ENCODE assay signal across 8 cellular contexts in the genomic region with DNA sequence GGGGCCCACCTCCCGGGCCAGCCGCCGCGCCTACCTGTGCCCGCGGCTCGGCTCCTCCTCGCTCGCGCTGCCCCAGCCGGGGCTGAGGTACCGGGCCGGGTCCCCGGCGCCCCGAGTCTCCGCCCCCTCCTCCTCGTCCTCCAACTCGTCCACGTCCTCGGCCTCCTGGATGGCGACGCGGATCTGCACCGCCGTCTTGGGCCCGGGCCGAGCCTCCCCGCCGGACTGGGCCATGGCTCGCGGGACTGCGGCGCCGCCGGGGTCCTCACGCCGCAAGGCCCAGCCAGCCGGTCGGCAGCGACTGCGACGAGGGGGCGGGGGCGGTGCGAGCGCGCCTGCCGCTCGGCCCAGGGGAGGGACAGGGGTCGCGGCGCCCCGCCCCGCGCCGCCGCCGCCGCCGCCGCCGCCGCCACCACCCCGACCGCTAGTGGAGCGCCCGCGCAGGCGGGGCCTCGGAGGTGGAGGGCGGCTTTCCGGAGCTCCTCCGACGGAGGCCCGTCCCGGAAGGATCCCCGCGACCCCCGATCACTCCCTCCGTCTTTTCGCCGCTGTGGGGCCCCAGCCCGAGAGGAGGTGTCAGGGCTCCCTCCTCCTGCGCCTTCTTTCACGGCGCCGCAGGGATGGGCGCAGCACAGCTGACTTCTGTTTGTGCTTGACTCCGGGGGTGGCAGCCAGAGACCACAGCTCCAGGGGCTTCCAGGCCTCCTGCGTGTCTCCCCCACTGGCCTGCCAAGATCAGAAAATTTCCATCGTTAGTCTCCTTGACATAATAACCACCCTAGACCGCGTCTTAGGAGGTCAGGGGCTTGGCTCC. TPM values are rescaled to one million over a fixed set of nuclear protein-coding genes. Genes with fewer than 3 reads are reported as not detected.
DNase-seq lines count a peak whose midpoint lies in the region; ATAC-seq, FAIRE-seq and TF ChIP-seq lines count a peak whose summit lies in the region.

A gene (minus strand): TSS at position 303 of the 814 bp plus-strand sequence. CDS start 69 bp downstream, at position 234.

- peaks cover 2 to 5% of the 10 kb centered on the region in 2 experiments for H3K36me3 ChIP-seq in endothelial cell of umbilical vein (ENCODE audit: control insufficient read depth in 2 of 2, extremely low read depth in 1 of 2, insufficient read depth in 2 of 2, low read length in 2 of 2)
- peaks cover 0 to 10% (median 7%) of the 10 kb centered on the region in 5 donors for H3K36me3 ChIP-seq in subcutaneous abdominal adipose tissue (ENCODE audit: control insufficient read depth in 5 of 5, insufficient read depth in 5 of 5, low read length in 5 of 5)

- DNase-seq in C1 segment of cervical spinal cord (lab: John Stamatoyannopoulos, UW) (peak in 10 of 14 donors; percentile 37 to 84 (median 66)), HFFc6 (no peak), endothelial cell of umbilical vein (ENCODE audit: low read depth, low spot score) (peak; percentile 60), mesenteric fat pad (ENCODE audit: low spot score) (no peak)
- DNase-seq in activated CD4-positive, alpha-beta T cell treated with anti-CD3 and anti-CD28 coated beads, Interleukin-2, amount 10 ng/mL, durations not matched to agents 7 days and 5 days, result no peak

- H3K4me1 Mint-ChIP-seq in HFFc6 (ENCODE audit: low read depth), result peaks cover 80% of the 10 kb centered on the region
- peaks cover 4% of the 10 kb centered on the region for H3K4me1 Mint-ChIP-seq in activated CD4-positive, alpha-beta T cell treated with anti-CD3 and anti-CD28 coated beads, Interleukin-2, amount 10 ng/mL, durations not matched to agents 7 days and 5 days

- peak within 1 kb of the TSS; percentile 61 to 76 (median 66) for H3K4me3 ChIP-seq in endothelial cell of umbilical vein (replicated peaks in 1 of 3; ENCODE audit: insufficient read depth in 1 of 3, low read depth in 1 of 3, low read length in 3 of 3)
- H3K4me3 ChIP-seq in subcutaneous abdominal adipose tissue (ENCODE audit: low read depth in 1 of 5, low read length in 5 of 5), result peak within 1 kb of the TSS; percentile 84 to 99 (median 89)

- peak; percentile 55 for TF ChIP-seq POLR2A in endothelial cell of umbilical vein (IDR thresholded peaks at IDR 0.05; ENCODE audit: low read depth, low read length)

- TF ChIP-seq CTCF in HFFc6 (IDR thresholded peaks at IDR 0.05), result no peak
- TF ChIP-seq CTCF in endothelial cell of umbilical vein (IDR thresholded peaks at IDR 0.05; ENCODE audit: extremely low read depth in 1 of 2, insufficient read depth in 1 of 2, low read depth in 1 of 2, low read length in 2 of 2), result no peak

- H3K9me1 ChIP-seq in endothelial cell of umbilical vein (replicated peaks; ENCODE audit: control insufficient read depth, extremely low read depth, insufficient read depth, low read length), result no peaks in the 10 kb centered on the region

- H4K20me1 ChIP-seq in endothelial cell of umbilical vein (replicated peaks; ENCODE audit: control insufficient read depth, extremely low read depth, insufficient read depth, low read length), result no peaks in the 10 kb centered on the region

- POLR2A ChIA-PET in activated CD4-positive, alpha-beta T cell treated with anti-CD3 and anti-CD28 coated beads, Interleukin-2, amount 10 ng/mL, durations not matched to agents 7 days and 5 days (lab: Charles Lee), result no interaction called here
- POLR2A ChIA-PET in endothelial cell of umbilical vein (lab: Charles Lee), result interaction anchor here (0.9 kb wide), 1 partner anchor 39 kb away, joined by 3 read pairs; a partner anchor contains a TSS

- H3K27ac Mint-ChIP-seq in HFFc6, result peak within 1 kb of the TSS; percentile 98
- H3K27ac Mint-ChIP-seq in activated CD4-positive, alpha-beta T cell treated with anti-CD3 and anti-CD28 coated beads, Interleukin-2, amount 10 ng/mL, durations not matched to agents 7 days and 5 days, result no peak within 1 kb of the TSS

- TSS peak; percentile 66 for BruUV-seq in endothelial cell of umbilical vein (replicated peaks; lab: Mats Ljungman, UMichigan)

- peak within 1 kb of the TSS; percentile 92 for H3K4me2 ChIP-seq in endothelial cell of umbilical vein (ENCODE audit: insufficient read depth, low read length)

- no peaks in the 10 kb centered on the region for H3K9me3 Mint-ChIP-seq in HFFc6
- H3K9me3 Mint-ChIP-seq in activated CD4-positive, alpha-beta T cell treated with anti-CD3 and anti-CD28 coated beads, Interleukin-2, amount 10 ng/mL, durations not matched to agents 7 days and 5 days, result no peaks in the 10 kb centered on the region

- H3K9ac ChIP-seq in endothelial cell of umbilical vein (replicated peaks; ENCODE audit: extremely low read depth, insufficient read depth, low read length) (peak within 1 kb of the TSS; percentile 91), subcutaneous abdominal adipose tissue (ENCODE audit: low read length in 5 of 5) (peak within 1 kb of the TSS; percentile 40 to 94 (median 84))

- peak within 1 kb of the TSS; percentile 88 for H2AFZ ChIP-seq in endothelial cell of umbilical vein (ENCODE audit: low read depth, low read length)

- H3K27ac ChIP-seq in endothelial cell of umbilical vein (ENCODE audit: insufficient read depth, low read depth, low read length) (peak within 1 kb of the TSS; percentile 60), subcutaneous abdominal adipose tissue (ENCODE audit: low read depth, low read length) (peak within 1 kb of the TSS; percentile 94)

- H3K4me3 Mint-ChIP-seq in HFFc6, result peak within 1 kb of the TSS; percentile 95
- peak within 1 kb of the TSS; percentile 64 for H3K4me3 Mint-ChIP-seq in activated CD4-positive, alpha-beta T cell treated with anti-CD3 and anti-CD28 coated beads, Interleukin-2, amount 10 ng/mL, durations not matched to agents 7 days and 5 days

- H3K9me3 ChIP-seq in endothelial cell of umbilical vein (replicated peaks; ENCODE audit: control insufficient read depth, insufficient read depth, low read length), result no peaks in the 10 kb centered on the region
- H3K9me3 ChIP-seq in subcutaneous abdominal adipose tissue (ENCODE audit: control insufficient read depth in 5 of 5, low read length in 5 of 5), result no peaks in the 10 kb centered on the region

- H3K4me1 ChIP-seq in endothelial cell of umbilical vein (ENCODE audit: control insufficient read depth, extremely low read depth, insufficient read depth, low read length) (peaks cover 26% of the 10 kb centered on the region), subcutaneous abdominal adipose tissue (ENCODE audit: control insufficient read depth in 5 of 5, insufficient read depth in 5 of 5, low read length in 5 of 5) (peaks cover 11 to 71% (median 55%) of the 10 kb centered on the region in 5 donors)

- peaks cover 24% of the 10 kb centered on the region for H3K36me3 Mint-ChIP-seq in HFFc6 (ENCODE audit: low read depth)
- H3K36me3 Mint-ChIP-seq in activated CD4-positive, alpha-beta T cell treated with anti-CD3 and anti-CD28 coated beads, Interleukin-2, amount 10 ng/mL, durations not matched to agents 7 days and 5 days (ENCODE audit: low read depth), result no peaks in the 10 kb centered on the region

- CTCF ChIA-PET in activated CD4-positive, alpha-beta T cell treated with anti-CD3 and anti-CD28 coated beads, Interleukin-2, amount 10 ng/mL, durations not matched to agents 7 days and 5 days (lab: Charles Lee), result interaction anchor here (1.0 kb wide), 1 partner anchor 22 kb away, joined by 3 read pairs; no protein-coding TSS in a partner anchor
- CTCF ChIA-PET in endothelial cell of umbilical vein (lab: Charles Lee), result interaction anchor here (0.7 to 3.7 kb wide), 9 partner anchors 10 to 54 kb away, joined by 3 to 31 read pairs (median 4); no protein-coding TSS in a partner anchor

- no peak for ATAC-seq in GM21723 (IDR thresholded peaks at IDR 0.05; ENCODE audit: unreplicated experiment)
- ATAC-seq in GM19328 (IDR thresholded peaks at IDR 0.05; ENCODE audit: unreplicated experiment), result no peak

- peaks cover 4% of the 10 kb centered on the region for H3K79me2 ChIP-seq in endothelial cell of umbilical vein (ENCODE audit: control insufficient read depth, insufficient read depth, low read length)

- no peak for FAIRE-seq in endothelial cell of umbilical vein (lab: Jason Lieb, UNC)

- H3K27me3 Mint-ChIP-seq in HFFc6 (ENCODE audit: insufficient read depth), result no peaks in the 10 kb centered on the region; the same call in 1 of the 2 replicates
- peaks cover 67% of the 10 kb centered on the region for H3K27me3 Mint-ChIP-seq in activated CD4-positive, alpha-beta T cell treated with anti-CD3 and anti-CD28 coated beads, Interleukin-2, amount 10 ng/mL, durations not matched to agents 7 days and 5 days

- dilution Hi-C loops in endothelial cell of umbilical vein (cut with MboI; ENCODE audit: extremely low pct_ligation_motif_present, low sequenced_read_pairs), result no loop called here

- intact Hi-C loops in endothelial cell of umbilical vein (cut with micrococcal nuclease), result loop anchor here (2.0 kb wide), 2 partner anchors 29 to 39 kb away; a partner anchor contains a TSS

- H3K27me3 ChIP-seq in endothelial cell of umbilical vein (ENCODE audit: control insufficient read depth in 2 of 2, insufficient read depth in 2 of 2, low read length in 2 of 2) (no peaks in the 10 kb centered on the region), subcutaneous abdominal adipose tissue (ENCODE audit: control insufficient read depth in 5 of 5, insufficient read depth in 4 of 5, low read length in 5 of 5) (peaks cover 0 to 2% (median 0%) of the 10 kb centered on the region in 5 donors)

TF ChIP-seq in endothelial cell of umbilical vein, 7 proteins besides CTCF, POLR2A, EP300 and RAD21 (continues in another document):
- TF ChIP-seq JUN (IDR thresholded peaks at IDR 0.05; ENCODE audit: borderline replicate concordance, insufficient read depth, insufficient read length, low read depth), result no peak
- TF ChIP-seq, protein P1, sequence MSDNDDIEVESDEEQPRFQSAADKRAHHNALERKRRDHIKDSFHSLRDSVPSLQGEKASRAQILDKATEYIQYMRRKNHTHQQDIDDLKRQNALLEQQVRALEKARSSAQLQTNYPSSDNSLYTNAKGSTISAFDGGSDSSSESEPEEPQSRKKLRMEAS (IDR thresholded peaks at IDR 0.05; ENCODE audit: insufficient read depth, insufficient read length), result no peak
- TF ChIP-seq FOS (IDR thresholded peaks at IDR 0.05; ENCODE audit: borderline replicate concordance, insufficient read depth, low read length), result peak; percentile 1

RNA-seq across cellular contexts. Expression of the gene that starts here (rescaled TPM):
- total RNA-seq in HFFc6 (2021; fragmentation: NEBNext Ultra II Directional; extraction: Animal tissue kit (Norgen Biotek cat#: 25700)), result 100 to 1,000 TPM; 105 to 121 (median 115) TPM
- not detected for total RNA-seq in activated CD4-positive, alpha-beta T cell treated with anti-CD3 and anti-CD28 coated beads, Interleukin-2, amount 10 ng/mL, durations not matched to agents 7 days and 5 days
- total RNA-seq in endothelial cell of umbilical vein, result 16.9 and 25.2 TPM in 2 replicates
- 56.1 and 56.2 TPM in 2 replicates for polyA plus RNA-seq in endothelial cell of umbilical vein
- 29.0 and 35.2 TPM in 2 replicates for polyA plus RNA-seq in endothelial cell of umbilical vein (2011; cell fraction: cytosol; rRNA removed)
- 24.3 and 26.0 TPM in 2 replicates for polyA plus RNA-seq in endothelial cell of umbilical vein (2011; cell fraction: nucleus; rRNA removed)
- 43.5 and 47.5 TPM in 2 replicates for polyA plus RNA-seq in endothelial cell of umbilical vein (2012)
- polyA minus RNA-seq in endothelial cell of umbilical vein, result 47.4 and 56.0 TPM in 2 replicates
- 9.9 TPM for polyA minus RNA-seq in endothelial cell of umbilical vein (2011; cell fraction: cytosol; rRNA and poly(A)+ RNA removed)
- 21.9 and 32.1 TPM in 2 replicates for polyA minus RNA-seq in endothelial cell of umbilical vein (2011; cell fraction: nucleus; rRNA and poly(A)+ RNA removed)
- total RNA-seq in mesenteric fat pad, result 89.9 TPM

Comparison
In these comparisons a context has a peak if more than half of its experiments do, and no peak if none do; other contexts are left out.
1. RNA of the gene that starts here (total RNA-seq): 105 to 121 TPM in HFFc6, 89.9 TPM in mesenteric fat pad (single experiment) and 16.9 to 25.2 TPM in endothelial cell of umbilical vein; not detected in activated CD4-positive, alpha-beta T cell treated with anti-CD3 and anti-CD28 coated beads, Interleukin-2, amount 10 ng/mL, durations not matched to agents 7 days and 5 days; every median in the first group is over 10 times any median in the second.
2. DNase-seq: peak in C1 segment of cervical spinal cord (10 of 14) and endothelial cell of umbilical vein (single experiment); none in HFFc6 (single experiment), activated CD4-positive, alpha-beta T cell treated with anti-CD3 and anti-CD28 coated beads, Interleukin-2, amount 10 ng/mL, durations not matched to agents 7 days and 5 days (single experiment) and mesenteric fat pad (single experiment).